In the genomic region with DNA sequence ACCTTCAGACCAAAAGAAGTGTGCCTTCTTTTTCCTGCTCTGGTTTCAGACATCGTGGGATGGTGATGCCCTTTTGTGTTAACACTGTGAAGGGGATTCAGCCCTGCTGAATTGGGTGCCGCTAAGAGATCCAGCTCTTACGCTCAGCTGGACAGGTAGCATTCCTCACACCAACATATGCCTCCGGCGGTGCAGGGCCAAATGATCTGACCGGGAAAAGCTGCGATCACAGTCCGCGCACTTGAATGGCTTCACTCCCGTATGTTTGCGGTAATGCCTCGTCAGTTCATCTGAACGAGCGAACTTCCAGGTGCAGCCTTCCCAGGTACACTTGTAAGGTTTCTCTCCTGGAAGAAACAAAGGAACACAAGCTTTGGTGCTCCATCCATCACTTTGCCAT, we compare ENCODE assay signal across 29 cellular contexts.
"Had no signal": no experiment of that assay in that cellular context is flagged by ENCODE, and none has a peak within 500 bp of the region (broad histone marks: within the 10 kb centered on the region; RNA-seq: fewer than 3 reads in every experiment).

No MANE protein-coding gene starts in this region.

- H3K9me3 Mint-ChIP-seq: dendritic cell treated with granulocyte-macrophage colony-stimulating factor and Interleukin-4, amounts not matched to agents 40 ng/mL and 50 ng/mL, for 4 days; effector memory CD8-positive, alpha-beta T cell; endodermal cell; immature natural killer cell; naive B cell had no signal

- FAIRE-seq: endometrium, kidney had no signal

- H3K4me1 ChIP-seq: colonic mucosa, esophagus squamous epithelium, gastrocnemius medialis, heart right ventricle, left lung, lower lobe of right lung had no signal

- H3K27ac ChIP-seq: colonic mucosa, epithelial cell of prostate, esophagus squamous epithelium, gastrocnemius medialis, heart right ventricle, left lung, lower lobe of right lung had no signal

- H3K27me3 Mint-ChIP-seq: dendritic cell treated with granulocyte-macrophage colony-stimulating factor and Interleukin-4, amounts not matched to agents 40 ng/mL and 50 ng/mL, for 4 days; effector memory CD8-positive, alpha-beta T cell; naive B cell had no signal

- H3K27me3 ChIP-seq: colonic mucosa, esophagus squamous epithelium, gastrocnemius medialis, heart right ventricle, left lung had no signal

- DNase-seq: colonic mucosa; cortex of kidney; effector CD8-positive, alpha-beta T cell; effector memory CD8-positive, alpha-beta T cell; endodermal cell; erythroblast; esophagus squamous epithelium; foreskin fibroblast; foreskin melanocyte; gastrocnemius medialis; glutamatergic neuron; head of caudate nucleus; heart right ventricle; hypothalamus; immature natural killer cell; islet precursor cell; kidney; left cardiac atrium; left lung; left ventricle myocardium superior; lower lobe of right lung; mesenchymal stem cell; mucosa of descending colon; naive B cell had no signal

- H3K4me3 ChIP-seq: colonic mucosa, esophagus squamous epithelium, gastrocnemius medialis, heart right ventricle, left lung, lower lobe of right lung, mucosa of descending colon had no signal

- ATAC-seq: effector memory CD8-positive, alpha-beta T cell; esophagus mucosa; gastrocnemius medialis; heart right ventricle; left cardiac atrium; left lung; left ventricle myocardium superior; lower lobe of right lung; mucosa of descending colon had no signal

- H3K27ac Mint-ChIP-seq: dendritic cell treated with granulocyte-macrophage colony-stimulating factor and Interleukin-4, amounts not matched to agents 40 ng/mL and 50 ng/mL, for 4 days; endodermal cell; mesothelial cell of epicardium had no signal

- H3K9me3 ChIP-seq: colonic mucosa, esophagus squamous epithelium, gastrocnemius medialis, heart right ventricle, left lung, lower lobe of right lung, mucosa of descending colon had no signal

- H3K36me3 ChIP-seq: colonic mucosa, left lung had no signal

- H3K4me3 Mint-ChIP-seq: dendritic cell treated with granulocyte-macrophage colony-stimulating factor and Interleukin-4, amounts not matched to agents 40 ng/mL and 50 ng/mL, for 4 days; effector memory CD8-positive, alpha-beta T cell; endodermal cell; immature natural killer cell; mesothelial cell of epicardium; naive B cell had no signal
